In genomic region chr13:84470528-84470927, GRCh38 we compare ENCODE assay signal across 1 cellular context.
TF ChIP-seq lines count a peak whose summit lies in the region.

No MANE protein-coding gene starts in this region.

TF ChIP-seq in GM23338, 12 proteins besides CTCF, POLR2A, EP300 and RAD21 (continued from another document):
- TF ChIP-seq ZNF462 (CRISPR knock-in tag; IDR thresholded peaks at IDR 0.05) (no peak), POLR2AphosphoS5 (IDR thresholded peaks at IDR 0.05; ENCODE audit: low read depth) (no peak), ZNF114 (CRISPR knock-in tag; IDR thresholded peaks at IDR 0.05) (no peak), EZH2 (IDR thresholded peaks at IDR 0.05; ENCODE audit: low read depth, unreplicated experiment) (no peak), NANOG (IDR thresholded peaks at IDR 0.05; ENCODE audit: borderline replicate concordance) (no peak), ZNF331 (CRISPR knock-in tag; IDR thresholded peaks at IDR 0.05; ENCODE audit: low read depth) (no peak), REST (IDR thresholded peaks at IDR 0.05; ENCODE audit: unreplicated experiment) (no peak), CREB1 (CRISPR knock-in tag; IDR thresholded peaks at IDR 0.05; ENCODE audit: low read depth) (no peak), STAT1 (IDR thresholded peaks at IDR 0.05; ENCODE audit: unreplicated experiment) (no peak), ETS1 (IDR thresholded peaks at IDR 0.05) (no peak), EZH2phosphoT487 (IDR thresholded peaks at IDR 0.05; ENCODE audit: unreplicated experiment) (no peak)
